28 cellular contexts compared by ENCODE assay signal in genomic region chr4:72507167-72507566, GRCh38.
"Had no signal": no experiment of that assay in that cellular context is flagged by ENCODE, and none has a peak within 500 bp of the region (broad histone marks: within the 10 kb centered on the region; RNA-seq: fewer than 3 reads in every experiment).

No MANE protein-coding gene starts in this region.

- H3K9me3 ChIP-seq: adrenal gland, colonic mucosa, esophagus squamous epithelium had no signal

- H3K36me3 ChIP-seq: adrenal gland, ascending aorta, breast epithelium, cardiac muscle cell, colonic mucosa, esophagus squamous epithelium, heart left ventricle had no signal

- DNase-seq: activated CD4-positive, alpha-beta memory T cell treated with anti-CD3 and anti-CD28 coated beads for 36 hours; activated CD4-positive, alpha-beta T cell treated with anti-CD3 and anti-CD28 coated beads for 36 hours; activated CD4-positive, alpha-beta T cell treated with anti-CD3 and anti-CD28 coated beads, Interleukin-2, amount 10 ng/mL, durations not matched to agents 24 days and 14 days; activated CD4-positive, CD25-positive, alpha-beta regulatory T cell; activated CD4-positive, CD25-positive, alpha-beta regulatory T cell treated with anti-CD3 and anti-CD28 coated beads, Interleukin-2, amount 50 U/mL, for 72 hours; activated CD8-positive, alpha-beta memory T cell treated with anti-CD3 and anti-CD28 coated beads, Interleukin-2, amount 10 ng/mL, durations not matched to agents 7 days and 5 days; activated CD8-positive, alpha-beta memory T cell treated with anti-CD3 and anti-CD28 coated beads, Interleukin-2, amount 50 U/mL, for 4 hours; activated CD8-positive, alpha-beta T cell treated with anti-CD3 and anti-CD28 coated beads, Interleukin-2, amount 10 ng/mL, durations not matched to agents 7 days and 5 days; activated effector memory CD4-positive, alpha-beta T cell treated with anti-CD3 and anti-CD28 coated beads, Interleukin-2, amount 50 U/mL, for 16 hours; activated naive CD4-positive, alpha-beta T cell treated with anti-CD3 and anti-CD28 coated beads for 36 hours; activated naive CD8-positive, alpha-beta T cell treated with anti-CD3 and anti-CD28 coated beads for 36 hours; activated naive CD8-positive, alpha-beta T cell treated with anti-CD3 and anti-CD28 coated beads, Interleukin-2, amount 50 U/mL, for 24 hours; activated T-cell treated with anti-CD3 and anti-CD28 coated beads, Interleukin-2, amount 50 U/mL, for 1 hour; activated T-cell treated with anti-CD3 and anti-CD28 coated beads, Interleukin-2, amount 50 U/mL, for 48 hours; adrenal gland; central memory CD4-positive, alpha-beta T cell; cerebellar nuclear complex; colonic mucosa; effector CD8-positive, alpha-beta T cell; esophagus squamous epithelium; foreskin fibroblast; glutamatergic neuron; heart left ventricle; T-helper 2 cell had no signal

- H3K27ac ChIP-seq: adrenal gland, ascending aorta, breast epithelium, cardiac muscle cell, colonic mucosa, epithelial cell of prostate, esophagus squamous epithelium, heart left ventricle had no signal

- H3K4me3 ChIP-seq: adrenal gland, ascending aorta, breast epithelium, cardiac muscle cell, colonic mucosa, esophagus squamous epithelium, heart left ventricle had no signal

- H3K4me1 ChIP-seq: adrenal gland, ascending aorta, breast epithelium, colonic mucosa, esophagus squamous epithelium, heart left ventricle had no signal

- ATAC-seq: activated CD4-positive, alpha-beta T cell treated with anti-CD3 and anti-CD28 coated beads for 36 hours; activated CD8-positive, alpha-beta memory T cell treated with anti-CD3 and anti-CD28 coated beads, Interleukin-2, amount 10 ng/mL, durations not matched to agents 7 days and 5 days; activated CD8-positive, alpha-beta T cell treated with anti-CD3 and anti-CD28 coated beads, Interleukin-2, amount 10 ng/mL, durations not matched to agents 7 days and 5 days; activated naive CD8-positive, alpha-beta T cell treated with anti-CD3 and anti-CD28 coated beads, Interleukin-2, amount 50 U/mL, for 24 hours; heart left ventricle had no signal
